Comparison of ENCODE assay signal across 16 cellular contexts in genomic region chr6:42093582-42094329, GRCh38. TPM values are rescaled to one million over a fixed set of nuclear protein-coding genes. Genes with fewer than 3 reads are reported as not detected.
DNase-seq lines count a peak whose midpoint lies in the region; ATAC-seq and TF ChIP-seq lines count a peak whose summit lies in the region.
"Had no signal": no experiment of that assay in that cellular context is flagged by ENCODE, and none has a peak within 500 bp of the region (broad histone marks: within the 10 kb centered on the region; RNA-seq: fewer than 3 reads in every experiment).

No MANE protein-coding gene starts in this region.

- H3K4ac ChIP-seq in neuronal stem cell (ENCODE audit: low read length) = no peak overlapping the region

- no peak overlapping the region for H4K8ac ChIP-seq in neuronal stem cell (ENCODE audit: low read depth, low read length)

- H3K27me3 ChIP-seq in H7 (ENCODE audit: control insufficient read depth, insufficient read depth, low read length) (peaks cover 19% of the 10 kb centered on the region), PC-9 (ENCODE audit: insufficient read depth, low read depth) (no peaks in the 10 kb centered on the region), heart left ventricle (no peaks in the 10 kb centered on the region), neuronal stem cell (ENCODE audit: control insufficient read depth in 3 of 3, insufficient read depth in 3 of 3, low read depth in 1 of 3, low read length in 3 of 3) (no peaks in the 10 kb centered on the region)

- 57 to 68% (median 64%) methylated on average over 10 of the region's 10 CpGs for WGBS in heart left ventricle, 4 donors
- no CpG with 5 or more reads among the region's 10 CpGs for WGBS in neuronal stem cell (ENCODE audit: extremely low coverage in 2 of 2, insufficient read length in 2 of 2, insufficient replicate concordance in 1 of 2), 2 donors

- peak; percentile 39 to 79 (median 77) for ATAC-seq in heart left ventricle

- H4K91ac ChIP-seq in neuronal stem cell (ENCODE audit: low read depth, low read length, poor library complexity) = no peak overlapping the region

- no peaks in the 10 kb centered on the region for H4K20me1 ChIP-seq in PC-9 (ENCODE audit: insufficient read depth)

- H3K14ac ChIP-seq in neuronal stem cell (ENCODE audit: low read length) = no peak overlapping the region

- no peak overlapping the region for H2BK120ac ChIP-seq in neuronal stem cell (ENCODE audit: low read depth, low read length)

- no peak overlapping the region for H2BK12ac ChIP-seq in neuronal stem cell (ENCODE audit: low read length)

- H3K4me1 ChIP-seq in PC-9 (replicated peaks; ENCODE audit: insufficient read depth) = peaks cover 57% of the 10 kb centered on the region
- H3K4me1 ChIP-seq in heart left ventricle = peaks cover 0 to 16% (median under 1%) of the 10 kb centered on the region in 12 donors
- peaks cover 0 to 2% of the 10 kb centered on the region in 2 donors for H3K4me1 ChIP-seq in neuronal stem cell (ENCODE audit: control insufficient read depth in 2 of 2, insufficient read depth in 1 of 2, low read depth in 1 of 2, low read length in 2 of 2)
- H3K4me1 ChIP-seq: prostate gland had no signal

- H2AFZ ChIP-seq in PC-9 (no peak overlapping the region), neuronal stem cell (ENCODE audit: low read length) (no peak overlapping the region)

- intact Hi-C loops in PC-9 (cut with micrococcal nuclease; ENCODE audit: unreplicated experiment) = no loop called here
- intact Hi-C loops in heart left ventricle (cut with DNase I) = no loop called here

- no peak overlapping the region for H2BK15ac ChIP-seq in neuronal stem cell (ENCODE audit: low read length)

- no peak overlapping the region for H2BK5ac ChIP-seq in neuronal stem cell (ENCODE audit: low read length)

- POLR2A ChIA-PET in PC-9 (lab: Charles Lee; ENCODE audit: unreplicated experiment) = interaction anchor here (0.5 to 0.7 kb wide), 2 partner anchors 41 to 126 kb away, joined by 4 to 5 read pairs; no protein-coding TSS in a partner anchor
- POLR2A ChIA-PET in GM10248 (lab: Yijun Ruan, JAX) = no interaction called here

- no TSS peak for BruUV-seq in PC-9 (replicated peaks; lab: Mats Ljungman, UMichigan)

- H3K4me3 ChIP-seq in H7 (ENCODE audit: insufficient read depth, low read depth, low read length) (no peak overlapping the region), PC-9 (no peak overlapping the region), heart left ventricle (no peak overlapping the region), neuronal stem cell (ENCODE audit: low read length in 2 of 2) (no peak overlapping the region)
- H3K4me3 ChIP-seq: prostate gland had no signal

- no peaks in the 10 kb centered on the region for H3K9me2 ChIP-seq in PC-9 (ENCODE audit: insufficient read depth)

- DNase-seq in H7 = peak; percentile 69
- DNase-seq in PC-9 = peak; percentile 50 to 55
- peak; percentile 40 to 57 (median 57) for DNase-seq in heart left ventricle
- no peak for DNase-seq in neuronal stem cell (ENCODE audit: low spot score)
- DNase-seq in GM10248 (ENCODE audit: extremely low spot score) = no peak
- no peak for DNase-seq in activated CD4-positive, alpha-beta T cell treated with anti-CD3 and anti-CD28 coated beads for 4 hours
- DNase-seq in HuH-7 (ENCODE audit: low spot score) = no peak
- no peak for DNase-seq in cortex of kidney (lab: John Stamatoyannopoulos, UW)
- DNase-seq: activated CD4-positive, alpha-beta T cell treated with anti-CD3 and anti-CD28 coated beads, Interleukin-2, amount 10 ng/mL, durations not matched to agents 7 days and 5 days; kidney glomerular epithelial cell; naive B cell; NCI-H2029 treated with DMSO at 0.1 percent for 48 hours; NCI-H748 treated with DMSO at 0.1 percent for 48 hours; SIG-M5 had no signal

- peaks cover 33% of the 10 kb centered on the region; the same call in 1 of the 2 replicates for H3F3A ChIP-seq in PC-9 (ENCODE audit: insufficient read depth, low read depth)

- H3K79me2 ChIP-seq in PC-9 (ENCODE audit: low read depth) = no peaks in the 10 kb centered on the region

- H3K9me3 ChIP-seq in PC-9 (ENCODE audit: insufficient read depth, low read depth) (no peaks in the 10 kb centered on the region), heart left ventricle (no peaks in the 10 kb centered on the region), neuronal stem cell (replicated peaks in 1 of 2; ENCODE audit: control insufficient read depth in 2 of 2, insufficient read depth in 1 of 2, low read depth in 1 of 2, low read length in 2 of 2) (no peaks in the 10 kb centered on the region)
- H3K9me3 ChIP-seq: prostate gland had no signal

- no peak overlapping the region for H2AK5ac ChIP-seq in neuronal stem cell (ENCODE audit: low read depth, low read length)

- H3K79me1 ChIP-seq in neuronal stem cell (ENCODE audit: low read depth, low read length) = no peaks in the 10 kb centered on the region

- peak overlapping the region; percentile 27 for H3K18ac ChIP-seq in neuronal stem cell (ENCODE audit: low read length)

- no peak overlapping the region for H3K9ac ChIP-seq in neuronal stem cell (ENCODE audit: low read depth, low read length, poor library complexity)

- peak overlapping the region; percentile 76 for H3K23ac ChIP-seq in neuronal stem cell (ENCODE audit: low read depth, low read length, poor library complexity)

- TF ChIP-seq CTCF in PC-9 (conservative IDR thresholded peaks at IDR 0.05) (no peak), heart left ventricle (IDR thresholded peaks at IDR 0.05) (no peak), GM10248 (IDR thresholded peaks at IDR 0.05; ENCODE audit: control extremely low read depth, extremely low read depth, low read depth, missing control alignments) (no peak)

- no peak for TF ChIP-seq POLR2A in heart left ventricle (IDR thresholded peaks at IDR 0.05)

- CTCF ChIA-PET in PC-9 (lab: Charles Lee) (no interaction called here), GM10248 (lab: Yijun Ruan, JAX) (interaction anchor here (1.3 to 3.0 kb wide), 4 partner anchors 10 to 307 kb away, joined by 3 to 22 read pairs (median 6); partner anchors contain the start of gene TOMM6)

- H3K27ac ChIP-seq in PC-9 (no peak overlapping the region), heart left ventricle (peak overlapping the region in 5 of 12 donors; percentile 8 to 57 (median 41)), neuronal stem cell (replicated peaks; ENCODE audit: low read length) (no peak overlapping the region)
- H3K27ac ChIP-seq: prostate gland had no signal

- no peaks in the 10 kb centered on the region for H3K36me3 ChIP-seq in H7 (replicated peaks; ENCODE audit: control insufficient read depth, insufficient read depth, low read length)
- H3K36me3 ChIP-seq in PC-9 (ENCODE audit: low read depth) = no peaks in the 10 kb centered on the region
- no peaks in the 10 kb centered on the region for H3K36me3 ChIP-seq in heart left ventricle
- H3K36me3 ChIP-seq in neuronal stem cell (replicated peaks in 1 of 2; ENCODE audit: control insufficient read depth in 2 of 2, insufficient read depth in 2 of 2, low read length in 2 of 2) = no peaks in the 10 kb centered on the region
- H3K36me3 ChIP-seq: prostate gland had no signal

- H3K4me2 ChIP-seq in PC-9 = no peak overlapping the region
- H3K4me2 ChIP-seq in neuronal stem cell (ENCODE audit: insufficient read depth, low read length, poor library complexity, severe bottlenecking) = no peak overlapping the region

RNA-seq across cellular contexts. Expression of gene TAF8, which starts 43.4 kb away (rescaled TPM):
- 8.7 and 13.9 TPM in 2 replicates for total RNA-seq in H7 (2014; rRNA removed; shearing (Covaris generic))
- 35.6 and 38.4 TPM in 2 replicates for total RNA-seq in PC-9 (2021)
- total RNA-seq in heart left ventricle = 10 to 100 TPM; 24.4 to 38.7 (median 28.4) TPM
- polyA plus RNA-seq in heart left ventricle = 10 to 100 TPM; 18.5 to 24.7 TPM
- polyA plus RNA-seq in neuronal stem cell (2013, experiment 1 of 2) = 30.4 TPM
- polyA plus RNA-seq in neuronal stem cell (2013, experiment 2 of 2) = 29.3 TPM

RNA-seq across cellular contexts. Expression of gene C6orf132, which starts 48.7 kb away (rescaled TPM):
- total RNA-seq in H7 (2014; rRNA removed; shearing (Covaris generic)) = 4.7 and 11.3 TPM in 2 replicates
- 49.8 and 53.9 TPM in 2 replicates for total RNA-seq in PC-9 (2021)
- 1 to 10 TPM; 1.8 to 5.7 (median 2.2) TPM for total RNA-seq in heart left ventricle
- 1 to 10 TPM in 1 of 2 donors, under 1 TPM in 1; 0.30 to 3.0 TPM for polyA plus RNA-seq in heart left ventricle
- polyA plus RNA-seq in neuronal stem cell (2013, experiment 1 of 2) = 0.39 TPM
- polyA plus RNA-seq in neuronal stem cell (2013, experiment 2 of 2) = 0.39 TPM
- total RNA-seq: G401 had no signal

Comparison
In these comparisons a context has a peak if more than half of its experiments do, and no peak if none do; other contexts are left out.
1. DNase-seq: peak in H7 (single experiment), PC-9 (2 of 2) and heart left ventricle (5 of 5); none in neuronal stem cell (single experiment), GM10248 (single experiment), activated CD4-positive, alpha-beta T cell treated with anti-CD3 and anti-CD28 coated beads for 4 hours (0 of 2), HuH-7 (single experiment) and cortex of kidney (single experiment).